8 cellular contexts compared by ENCODE assay signal in the genomic region with DNA sequence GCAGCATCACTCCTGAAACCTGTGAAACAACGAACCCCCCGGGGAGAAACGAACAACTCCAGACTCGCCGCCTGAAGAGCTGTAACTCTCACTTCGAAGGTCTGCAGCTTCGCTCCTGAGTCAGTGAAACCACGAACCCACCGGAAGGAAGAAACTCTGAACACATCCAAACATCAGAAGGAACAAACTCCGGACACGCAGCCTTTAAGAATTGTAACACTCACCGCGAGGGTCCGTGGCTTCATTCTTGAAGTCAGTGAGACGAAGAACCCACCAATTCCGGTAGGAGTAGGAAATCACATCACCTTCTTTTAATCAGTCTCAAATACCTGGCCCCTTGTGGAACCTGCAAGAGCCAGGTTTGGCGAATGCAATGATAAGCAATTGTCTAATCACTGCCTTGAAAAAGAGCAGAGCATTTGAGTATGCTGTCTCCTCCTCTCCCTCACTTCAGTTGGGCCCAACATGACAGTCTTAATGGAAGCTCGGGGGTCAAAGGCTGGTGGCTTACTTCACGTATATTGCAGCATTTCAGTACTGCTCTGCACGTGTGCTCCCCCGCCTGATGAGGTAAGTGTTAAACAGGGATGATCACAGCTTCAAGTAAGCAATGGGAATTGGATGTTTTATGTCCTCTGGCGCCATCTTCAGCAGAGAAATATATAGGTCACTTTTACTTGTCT. TPM values are rescaled to one million over a fixed set of nuclear protein-coding genes. Genes with fewer than 3 reads are reported as not detected.
DNase-seq lines count a peak whose midpoint lies in the region; ATAC-seq and TF ChIP-seq lines count a peak whose summit lies in the region.

No MANE protein-coding gene starts in this region.

- H3K9me2 ChIP-seq in SK-N-SH: no peaks in the 10 kb centered on the region

- H3K4me3 ChIP-seq in SK-N-SH (ENCODE audit: low read depth in 2 of 2, low read length in 1 of 2): no peak overlapping the region
- peak overlapping the region in 1 of 12 donors; percentile 6 for H3K4me3 ChIP-seq in heart left ventricle

- intact Hi-C loops in heart left ventricle (cut with DNase I): loop anchor here (2.0 to 10.0 kb wide), 12 partner anchors 44 to 392 kb away; a partner anchor contains a TSS
- intact Hi-C loops in sciatic nerve (cut with DNase I): no loop called here

- peak overlapping the region; percentile 92 for H3K27ac Mint-ChIP-seq in activated naive CD8-positive, alpha-beta T cell treated with anti-CD3 and anti-CD28 coated beads for 36 hours

- no peaks in the 10 kb centered on the region for H3K9me3 ChIP-seq in SK-N-SH
- no peaks in the 10 kb centered on the region for H3K9me3 ChIP-seq in heart left ventricle

- no peaks in the 10 kb centered on the region for H3F3A ChIP-seq in SK-N-SH (replicated peaks; ENCODE audit: insufficient read depth)

- ATAC-seq in HG02798 (IDR thresholded peaks at IDR 0.05; ENCODE audit: poor library complexity, unreplicated experiment): peak; percentile 87
- ATAC-seq in heart left ventricle: peak; percentile 73 to 91 (median 90)
- peak; percentile 88 for ATAC-seq in sciatic nerve

- no peaks in the 10 kb centered on the region for H3K36me3 ChIP-seq in SK-N-SH (replicated peaks in 1 of 2; ENCODE audit: control insufficient read depth in 1 of 2, insufficient read depth in 2 of 2, low read length in 1 of 2)
- no peaks in the 10 kb centered on the region for H3K36me3 ChIP-seq in heart left ventricle

- 55% methylated on average over 22 of the region's 22 CpGs for WGBS in SK-N-SH (ENCODE audit: low lambda C conversion rate)
- 51 to 60% (median 56%) methylated on average over 22 of the region's 22 CpGs for WGBS in heart left ventricle, 4 donors

- H3K4me1 Mint-ChIP-seq in activated naive CD8-positive, alpha-beta T cell treated with anti-CD3 and anti-CD28 coated beads for 36 hours: peaks cover 22% of the 10 kb centered on the region

- peak; percentile 93 for TF ChIP-seq RAD21 in SK-N-SH (IDR thresholded peaks at IDR 0.05; ENCODE audit: low read length)

- in situ Hi-C loops in GM13977 (cut with MboI; ENCODE audit: low pct_unique_long_range_greater_than_20kb, low sequenced_read_pairs, unreplicated experiment): no loop called here

- no peaks in the 10 kb centered on the region for H3K36me3 Mint-ChIP-seq in activated naive CD8-positive, alpha-beta T cell treated with anti-CD3 and anti-CD28 coated beads for 36 hours

- H3K4me2 ChIP-seq in SK-N-SH: no peak overlapping the region

- H3K27ac ChIP-seq in SK-N-SH (ENCODE audit: low read depth in 2 of 2, low read length in 1 of 2) (no peak overlapping the region), heart left ventricle (no peak overlapping the region)

- H3K4me1 ChIP-seq in SK-N-SH (ENCODE audit: control insufficient read depth in 1 of 2, insufficient read depth in 2 of 2, low read depth in 1 of 2, low read length in 1 of 2): no peaks in the 10 kb centered on the region; a peak in 1 of 4 replicates
- H3K4me1 ChIP-seq in heart left ventricle: peaks cover 0 to 7% (median 0%) of the 10 kb centered on the region in 12 donors

- H3K27me3 ChIP-seq in SK-N-SH (ENCODE audit: insufficient read depth): no peaks in the 10 kb centered on the region
- H3K27me3 ChIP-seq in heart left ventricle: peaks cover 0 to 4% (median 0%) of the 10 kb centered on the region in 9 donors

- H4K20me1 ChIP-seq in SK-N-SH (ENCODE audit: insufficient read depth): no peaks in the 10 kb centered on the region

- H3K4me3 Mint-ChIP-seq in activated naive CD8-positive, alpha-beta T cell treated with anti-CD3 and anti-CD28 coated beads for 36 hours: peak overlapping the region; percentile 80

- H3K79me2 ChIP-seq in SK-N-SH (ENCODE audit: insufficient read depth): no peaks in the 10 kb centered on the region

- TF ChIP-seq POLR2A in heart left ventricle (IDR thresholded peaks at IDR 0.05): no peak

- peaks cover 4% of the 10 kb centered on the region for H3K9me3 Mint-ChIP-seq in activated naive CD8-positive, alpha-beta T cell treated with anti-CD3 and anti-CD28 coated beads for 36 hours

- POLR2A ChIA-PET in SK-N-SH (lab: Yijun Ruan, JAX): no interaction called here

- no peak overlapping the region for H3K9ac ChIP-seq in SK-N-SH

- TF ChIP-seq CTCF in GM13977 (IDR thresholded peaks at IDR 0.05; ENCODE audit: extremely low read depth, insufficient read depth, missing control alignments): peak; percentile 74
- TF ChIP-seq CTCF in SK-N-SH (IDR thresholded peaks at IDR 0.05): peak; percentile 82
- TF ChIP-seq CTCF in heart left ventricle (IDR thresholded peaks at IDR 0.05): peak; percentile 38 to 80 (median 68)

- CTCF ChIA-PET in SK-N-SH (lab: Yijun Ruan, JAX): interaction anchor here (0.6 to 3.3 kb wide), 62 partner anchors 8 to 574 kb away, joined by 3 to 44 read pairs (median 4); a partner anchor contains a TSS

- H2AFZ ChIP-seq in SK-N-SH (ENCODE audit: low read depth): no peak overlapping the region

- TF ChIP-seq EP300 in SK-N-SH (IDR thresholded peaks at IDR 0.05; ENCODE audit: borderline replicate concordance in 1 of 2, low read depth in 1 of 2, low read length in 1 of 2): no peak

- peak; percentile 23 for DNase-seq in 8988T
- peak; percentile 71 for DNase-seq in GM13977 (ENCODE audit: low spot score)
- peak; percentile 63 for DNase-seq in NCI-H1105 (lab: John Stamatoyannopoulos, UW)
- DNase-seq in SK-N-SH: peak; percentile 80
- peak; percentile 63 for DNase-seq in activated naive CD8-positive, alpha-beta T cell treated with anti-CD3 and anti-CD28 coated beads for 36 hours
- DNase-seq in heart left ventricle: peak in 4 of 5 donors; percentile 31 to 56 (median 48)
- DNase-seq in sciatic nerve (ENCODE audit: low spot score): peak; percentile 52

- H3K27me3 Mint-ChIP-seq in activated naive CD8-positive, alpha-beta T cell treated with anti-CD3 and anti-CD28 coated beads for 36 hours: no peaks in the 10 kb centered on the region

TF ChIP-seq in SK-N-SH, 30 proteins besides CTCF, POLR2A, EP300 and RAD21:
- TF ChIP-seq RCOR1 (IDR thresholded peaks at IDR 0.05; ENCODE audit: low read length): 0 out of 2 replicates have a peak, but pooled peaks have one; percentile 37
- no peak for TF ChIP-seq TAF1 (IDR thresholded peaks at IDR 0.05; ENCODE audit: borderline replicate concordance, low read depth, low read length)
- TF ChIP-seq SMC3 (IDR thresholded peaks at IDR 0.05; ENCODE audit: low read depth, low read length): peak; percentile 82
- TF ChIP-seq, protein P1, sequence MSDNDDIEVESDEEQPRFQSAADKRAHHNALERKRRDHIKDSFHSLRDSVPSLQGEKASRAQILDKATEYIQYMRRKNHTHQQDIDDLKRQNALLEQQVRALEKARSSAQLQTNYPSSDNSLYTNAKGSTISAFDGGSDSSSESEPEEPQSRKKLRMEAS (IDR thresholded peaks at IDR 0.05; ENCODE audit: low read depth): peak; percentile 92
- peak; percentile 71 for TF ChIP-seq MXI1 (IDR thresholded peaks at IDR 0.05; ENCODE audit: low read depth, low read length)
- peak; percentile 37 for TF ChIP-seq CHD2 (IDR thresholded peaks at IDR 0.05; ENCODE audit: low read length, partially characterized antibody)
- TF ChIP-seq FOXM1 (IDR thresholded peaks at IDR 0.05; ENCODE audit: low read depth): no peak
- no peak for TF ChIP-seq YY1 (IDR thresholded peaks at IDR 0.05; ENCODE audit: low read depth)
- no peak for TF ChIP-seq FOXJ3 (CRISPR knock-in tag; IDR thresholded peaks at IDR 0.05)
- TF ChIP-seq RFX5 (IDR thresholded peaks at IDR 0.05; ENCODE audit: low read length): peak; percentile 63; the same call in 1 of the 2 replicates
- TF ChIP-seq, protein P2, sequence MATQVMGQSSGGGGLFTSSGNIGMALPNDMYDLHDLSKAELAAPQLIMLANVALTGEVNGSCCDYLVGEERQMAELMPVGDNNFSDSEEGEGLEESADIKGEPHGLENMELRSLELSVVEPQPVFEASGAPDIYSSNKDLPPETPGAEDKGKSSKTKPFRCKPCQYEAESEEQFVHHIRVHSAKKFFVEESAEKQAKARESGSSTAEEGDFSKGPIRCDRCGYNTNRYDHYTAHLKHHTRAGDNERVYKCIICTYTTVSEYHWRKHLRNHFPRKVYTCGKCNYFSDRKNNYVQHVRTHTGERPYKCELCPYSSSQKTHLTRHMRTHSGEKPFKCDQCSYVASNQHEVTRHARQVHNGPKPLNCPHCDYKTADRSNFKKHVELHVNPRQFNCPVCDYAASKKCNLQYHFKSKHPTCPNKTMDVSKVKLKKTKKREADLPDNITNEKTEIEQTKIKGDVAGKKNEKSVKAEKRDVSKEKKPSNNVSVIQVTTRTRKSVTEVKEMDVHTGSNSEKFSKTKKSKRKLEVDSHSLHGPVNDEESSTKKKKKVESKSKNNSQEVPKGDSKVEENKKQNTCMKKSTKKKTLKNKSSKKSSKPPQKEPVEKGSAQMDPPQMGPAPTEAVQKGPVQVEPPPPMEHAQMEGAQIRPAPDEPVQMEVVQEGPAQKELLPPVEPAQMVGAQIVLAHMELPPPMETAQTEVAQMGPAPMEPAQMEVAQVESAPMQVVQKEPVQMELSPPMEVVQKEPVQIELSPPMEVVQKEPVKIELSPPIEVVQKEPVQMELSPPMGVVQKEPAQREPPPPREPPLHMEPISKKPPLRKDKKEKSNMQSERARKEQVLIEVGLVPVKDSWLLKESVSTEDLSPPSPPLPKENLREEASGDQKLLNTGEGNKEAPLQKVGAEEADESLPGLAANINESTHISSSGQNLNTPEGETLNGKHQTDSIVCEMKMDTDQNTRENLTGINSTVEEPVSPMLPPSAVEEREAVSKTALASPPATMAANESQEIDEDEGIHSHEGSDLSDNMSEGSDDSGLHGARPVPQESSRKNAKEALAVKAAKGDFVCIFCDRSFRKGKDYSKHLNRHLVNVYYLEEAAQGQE (IDR thresholded peaks at IDR 0.05; ENCODE audit: low read depth, low read length): no peak
- no peak for TF ChIP-seq GABPA (IDR thresholded peaks at IDR 0.05; ENCODE audit: low read depth)

RNA-seq across cellular contexts. Expression of a gene that starts 0.5 kb away (rescaled TPM):
- polyA plus RNA-seq in SK-N-SH (2012; rRNA removed): 0.13 and 0.19 TPM in 2 replicates
- 0.13 and 0.17 TPM in 2 replicates for polyA plus RNA-seq in SK-N-SH (2012; cell fraction: cytosol; rRNA removed)
- 0.05 TPM in 2 replicates for polyA plus RNA-seq in SK-N-SH (2012; cell fraction: nucleus; rRNA removed)
- 1 to 10 TPM; 2.5 to 2.9 TPM for total RNA-seq in activated naive CD8-positive, alpha-beta T cell treated with anti-CD3 and anti-CD28 coated beads for 36 hours
- total RNA-seq in heart left ventricle: not detected
- under 1 TPM in 1 of 2 donors, not detected in 1; 0.07 TPM for polyA plus RNA-seq in heart left ventricle
- total RNA-seq in sciatic nerve: not detected

RNA-seq across cellular contexts. Expression of a gene that starts 58.0 kb away (rescaled TPM):
- polyA plus RNA-seq in SK-N-SH (2012; rRNA removed) (3.5 and 4.9 TPM in 2 replicates), heart left ventricle (1 to 10 TPM; 1.2 to 1.3 TPM)
- 2.5 and 2.7 TPM in 2 replicates for polyA plus RNA-seq in SK-N-SH (2012; cell fraction: cytosol; rRNA removed)
- 10.6 and 18.4 TPM in 2 replicates for polyA plus RNA-seq in SK-N-SH (2012; cell fraction: nucleus; rRNA removed)
- total RNA-seq in activated naive CD8-positive, alpha-beta T cell treated with anti-CD3 and anti-CD28 coated beads for 36 hours: 1 to 10 TPM; 2.8 TPM
- total RNA-seq in heart left ventricle (1 to 10 TPM in 4 of 9 donors, under 1 TPM in 5; 0.30 to 1.3 (median 0.69) TPM), sciatic nerve (6.2 TPM)

Comparison
In these comparisons a context has a peak if more than half of its experiments do, and no peak if none do; other contexts are left out.
1. DNase-seq: peak in every context shown above with its lines; median percentile 80 in SK-N-SH; 71 in GM13977; 63 in NCI-H1105; 63 in activated naive CD8-positive, alpha-beta T cell treated with anti-CD3 and anti-CD28 coated beads for 36 hours; 52 in sciatic nerve; 48 in heart left ventricle; 23 in 8988T.